In genomic region chr2:217789003-217789735, GRCh38 we compare ENCODE assay signal across 8 cellular contexts.
A peak's percentile ranks its signal among the peaks of the same experiment; 100 is the strongest.
DNase-seq lines count a peak whose midpoint lies in the region; ATAC-seq, FAIRE-seq and TF ChIP-seq lines count a peak whose summit lies in the region.

No MANE protein-coding gene starts in this region.

- H3K9me3 ChIP-seq in DOHH2 (ENCODE audit: control insufficient read depth, insufficient read depth, low read length): no peaks in the 10 kb centered on the region
- no peaks in the 10 kb centered on the region for H3K9me3 ChIP-seq in endothelial cell of umbilical vein (replicated peaks; ENCODE audit: control insufficient read depth, insufficient read depth, low read length)
- no peaks in the 10 kb centered on the region for H3K9me3 ChIP-seq in mononuclear cell (ENCODE audit: low read depth, low read length)

- ATAC-seq in HG03196 (IDR thresholded peaks at IDR 0.05; ENCODE audit: unreplicated experiment) (peak; percentile 45), HG02970 (IDR thresholded peaks at IDR 0.05; ENCODE audit: low FRiP score, unreplicated experiment) (no peak)

- BruUV-seq in endothelial cell of umbilical vein (replicated peaks; lab: Mats Ljungman, UMichigan): no TSS peak

- no peaks in the 10 kb centered on the region for H3K27me3 ChIP-seq in DOHH2 (ENCODE audit: control insufficient read depth, low read length)
- H3K27me3 ChIP-seq in endothelial cell of umbilical vein (ENCODE audit: control insufficient read depth in 2 of 2, insufficient read depth in 2 of 2, low read length in 2 of 2): no peaks in the 10 kb centered on the region
- H3K27me3 ChIP-seq in mononuclear cell (ENCODE audit: insufficient read depth, low read length): no peaks in the 10 kb centered on the region

- TF ChIP-seq CTCF in DOHH2 (IDR thresholded peaks at IDR 0.05; ENCODE audit: low read depth, low read length, poor library complexity, severe bottlenecking): peak; percentile 99
- peak; percentile 98 for TF ChIP-seq CTCF in endothelial cell of umbilical vein (IDR thresholded peaks at IDR 0.05; ENCODE audit: extremely low read depth in 1 of 2, insufficient read depth in 1 of 2, low read depth in 1 of 2, low read length in 2 of 2)

- H3K27ac ChIP-seq in DOHH2 (ENCODE audit: low read depth, low read length) (no peak overlapping the region), endothelial cell of umbilical vein (ENCODE audit: insufficient read depth, low read depth, low read length) (no peak overlapping the region)

- H3K36me3 ChIP-seq in DOHH2 (ENCODE audit: control insufficient read depth, low read length) (no peaks in the 10 kb centered on the region), endothelial cell of umbilical vein (ENCODE audit: control insufficient read depth in 2 of 2, extremely low read depth in 1 of 2, insufficient read depth in 2 of 2, low read length in 2 of 2) (no peaks in the 10 kb centered on the region)

- no peaks in the 10 kb centered on the region for H3K9me1 ChIP-seq in endothelial cell of umbilical vein (replicated peaks; ENCODE audit: control insufficient read depth, extremely low read depth, insufficient read depth, low read length)

- H2AFZ ChIP-seq in endothelial cell of umbilical vein (ENCODE audit: low read depth, low read length): no peak overlapping the region

- POLR2A ChIA-PET in endothelial cell of umbilical vein (lab: Charles Lee): interaction anchor here (0.7 kb wide), 1 partner anchor 284 kb away, joined by 3 read pairs; no protein-coding TSS in a partner anchor

- intact Hi-C loops in endothelial cell of umbilical vein (cut with micrococcal nuclease): loop anchor here (1.0 kb wide), 7 partner anchors 27 to 279 kb away; no protein-coding TSS in a partner anchor

- H4K20me1 ChIP-seq in DOHH2 (ENCODE audit: control insufficient read depth, insufficient read depth, low read depth, low read length): no peaks in the 10 kb centered on the region
- no peaks in the 10 kb centered on the region for H4K20me1 ChIP-seq in endothelial cell of umbilical vein (replicated peaks; ENCODE audit: control insufficient read depth, extremely low read depth, insufficient read depth, low read length)

- H3K4me3 ChIP-seq in DOHH2 (ENCODE audit: low read length) (no peak overlapping the region), endothelial cell of umbilical vein (replicated peaks in 1 of 3; ENCODE audit: insufficient read depth in 1 of 3, low read depth in 1 of 3, low read length in 3 of 3) (no peak overlapping the region), mononuclear cell (ENCODE audit: low read length) (peak overlapping the region; percentile 34)

- H3K4me2 ChIP-seq in DOHH2 (ENCODE audit: low read length) (no peak overlapping the region), endothelial cell of umbilical vein (ENCODE audit: insufficient read depth, low read length) (no peak overlapping the region)

- no peaks in the 10 kb centered on the region for H3K4me1 ChIP-seq in DOHH2 (ENCODE audit: control insufficient read depth, low read length)
- H3K4me1 ChIP-seq in endothelial cell of umbilical vein (ENCODE audit: control insufficient read depth, extremely low read depth, insufficient read depth, low read length): no peaks in the 10 kb centered on the region
- peaks cover 22% of the 10 kb centered on the region for H3K4me1 ChIP-seq in mononuclear cell (ENCODE audit: insufficient read depth, low read length)

- DNase-seq in NOMO-1 treated with DMSO at 0.1 percent for 48 hours (lab: John Stamatoyannopoulos, UW; ENCODE audit: unreplicated experiment) (peak; percentile 71), endothelial cell of umbilical vein (ENCODE audit: low read depth, low spot score) (peak; percentile 67)
- DNase-seq in activated CD8-positive, alpha-beta memory T cell treated with anti-CD3 and anti-CD28 coated beads, Interleukin-2, amount 50 U/mL, for 4 hours: peak; percentile 75
- peak; percentile 49 to 75 for DNase-seq in stimulated activated CD8-positive, alpha-beta memory T cell treated with anti-CD3 and anti-CD28 coated beads, Interleukin-2, amount 100 ng/mL, for 48 hours (ENCODE audit: low read depth in 2 of 2)

- H3K9me2 ChIP-seq in DOHH2 (replicated peaks; ENCODE audit: control insufficient read depth, low read length): no peaks in the 10 kb centered on the region

- peak; percentile 90 for FAIRE-seq in endothelial cell of umbilical vein (lab: Jason Lieb, UNC)

- no peaks in the 10 kb centered on the region for H3F3A ChIP-seq in DOHH2 (ENCODE audit: control insufficient read depth, insufficient read depth)

- CTCF ChIA-PET in endothelial cell of umbilical vein (lab: Charles Lee): interaction anchor here (0.6 to 10.3 kb wide), 33 partner anchors 9 to 280 kb away, joined by 3 to 341 read pairs (median 4); partner anchors contain the start of gene RUFY4

- no peak overlapping the region for H3K9ac ChIP-seq in endothelial cell of umbilical vein (replicated peaks; ENCODE audit: extremely low read depth, insufficient read depth, low read length)

- H3K79me2 ChIP-seq in DOHH2 (ENCODE audit: control insufficient read depth, low read length) (no peaks in the 10 kb centered on the region), endothelial cell of umbilical vein (ENCODE audit: control insufficient read depth, insufficient read depth, low read length) (no peaks in the 10 kb centered on the region)

- no peak for TF ChIP-seq POLR2A in endothelial cell of umbilical vein (IDR thresholded peaks at IDR 0.05; ENCODE audit: low read depth, low read length)

- dilution Hi-C loops in endothelial cell of umbilical vein (cut with MboI; ENCODE audit: extremely low pct_ligation_motif_present, low sequenced_read_pairs): no loop called here

TF ChIP-seq in endothelial cell of umbilical vein, 7 proteins besides CTCF, POLR2A, EP300 and RAD21:
- TF ChIP-seq JUN (IDR thresholded peaks at IDR 0.05; ENCODE audit: borderline replicate concordance, insufficient read depth, insufficient read length, low read depth) (no peak), EZH2 (IDR thresholded peaks at IDR 0.05; ENCODE audit: borderline replicate concordance, low read depth, low read length, severe bottlenecking) (no peak), FOS (IDR thresholded peaks at IDR 0.05; ENCODE audit: borderline replicate concordance, insufficient read depth, low read length) (no peak), MAX (IDR thresholded peaks at IDR 0.05; ENCODE audit: insufficient read depth, insufficient read length) (no peak), GATA2 (IDR thresholded peaks at IDR 0.05; ENCODE audit: insufficient read depth, insufficient read length, low read depth, low read length) (no peak), POLR2AphosphoS5 (IDR thresholded peaks at IDR 0.05; ENCODE audit: insufficient read depth, low read depth, low read length) (no peak), MYC (IDR thresholded peaks at IDR 0.05; ENCODE audit: low read depth, low read length) (no peak)
